8 cellular contexts compared by ENCODE assay signal in genomic region chr3:48273594-48274211, GRCh38. TPM values are rescaled to one million over a fixed set of nuclear protein-coding genes. Genes with fewer than 3 reads are reported as not detected.
DNase-seq lines count a peak whose midpoint lies in the region; ATAC-seq and TF ChIP-seq lines count a peak whose summit lies in the region.

No MANE protein-coding gene starts in this region.

- no peaks in the 10 kb centered on the region for H3K4me1 ChIP-seq in colonic mucosa
- no peaks in the 10 kb centered on the region for H3K4me1 ChIP-seq in right lobe of liver

- H3K9ac ChIP-seq in colonic mucosa (ENCODE audit: low read depth in 2 of 2, low read length in 2 of 2) = no peak overlapping the region

- no peak for ATAC-seq in activated CD4-positive, CD25-positive, alpha-beta regulatory T cell treated with anti-CD3 and anti-CD28 coated beads, Interleukin-2, amount 50 U/mL, for 24 hours
- ATAC-seq in right lobe of liver = peak; percentile 82 to 88 (median 86)
- ATAC-seq in HG03196 (IDR thresholded peaks at IDR 0.05; ENCODE audit: unreplicated experiment) = no peak

- peak; percentile 69 for TF ChIP-seq CTCF in colonic mucosa (IDR thresholded peaks at IDR 0.05)
- peak; percentile 72 to 80 (median 76) for TF ChIP-seq CTCF in right lobe of liver (IDR thresholded peaks at IDR 0.05)

- H3K27me3 ChIP-seq in colonic mucosa = no peaks in the 10 kb centered on the region
- no peaks in the 10 kb centered on the region for H3K27me3 ChIP-seq in right lobe of liver

- no peak for TF ChIP-seq POLR2A in right lobe of liver (IDR thresholded peaks at IDR 0.05)

- no peak overlapping the region for H3K27ac ChIP-seq in colonic mucosa
- H3K27ac ChIP-seq in right lobe of liver = no peak overlapping the region

- intact Hi-C loops in colonic mucosa (cut with DNase I) (loop anchor here (2.0 to 10.0 kb wide), 3 partner anchors 131 to 271 kb away; no protein-coding TSS in a partner anchor), right lobe of liver (cut with DNase I) (loop anchor here (5.0 kb wide), 1 partner anchor 164 kb away; no protein-coding TSS in a partner anchor)

- 11% methylated on average over 7 of the region's 9 CpGs for WGBS in right lobe of liver (ENCODE audit: insufficient coverage, low coverage, low lambda C conversion rate, missing lambda C conversion rate)

- no peaks in the 10 kb centered on the region for H3K9me3 ChIP-seq in colonic mucosa
- no peaks in the 10 kb centered on the region for H3K9me3 ChIP-seq in right lobe of liver

- H3K36me3 ChIP-seq in colonic mucosa (no peaks in the 10 kb centered on the region), right lobe of liver (no peaks in the 10 kb centered on the region)

- peak; percentile 14 for DNase-seq in activated CD4-positive, CD25-positive, alpha-beta regulatory T cell treated with anti-CD3 and anti-CD28 coated beads, Interleukin-2, amount 50 U/mL, for 16 hours (ENCODE audit: low read depth, low spot score)
- DNase-seq in NCI-H2029 (lab: John Stamatoyannopoulos, UW) (peak; percentile 34), colonic mucosa (peak; percentile 74), right lobe of liver (peak in 2 of 3 donors; percentile 31 to 60)
- DNase-seq in activated CD4-positive, alpha-beta T cell treated with anti-CD3 and anti-CD28 coated beads for 1 hour = peak; percentile 32
- DNase-seq in stimulated activated CD8-positive, alpha-beta memory T cell treated with anti-CD3 and anti-CD28 coated beads, Interleukin-15, amount 100 ng/mL, for 1 hour (ENCODE audit: low read depth) = peak; percentile 22

- H3K4me3 ChIP-seq in colonic mucosa (no peak overlapping the region), right lobe of liver (no peak overlapping the region)

RNA-seq across cellular contexts. Expression of gene NME6, which starts 27.5 kb away (rescaled TPM):
- total RNA-seq in colonic mucosa (10 to 100 TPM; 23.1 to 34.9 TPM), right lobe of liver (10 to 100 TPM in 5 of 6 experiments, 1 to 10 TPM in 1; 9.4 to 19.2 (median 13.5) TPM)

RNA-seq across cellular contexts. Expression of gene ZNF589, which starts 32.8 kb away (rescaled TPM):
- total RNA-seq in colonic mucosa (10 to 100 TPM in 1 of 2 donors, 1 to 10 TPM in 1; 5.2 to 11.2 TPM), right lobe of liver (1 to 10 TPM; 2.2 to 3.6 (median 2.5) TPM)

RNA-seq across cellular contexts. Expression of gene CAMP, which starts 50.4 kb away (rescaled TPM):
- total RNA-seq in colonic mucosa (not detected), right lobe of liver (under 1 TPM in 2 of 6 experiments, not detected in 4; 0.46 to 0.50 TPM)

RNA-seq across cellular contexts. Expression of gene SPINK8, which starts 59.8 kb away (rescaled TPM):
- total RNA-seq in colonic mucosa (not detected), right lobe of liver (not detected)

Comparison
In these comparisons a context has a peak if more than half of its experiments do, and no peak if none do; other contexts are left out.
1. DNase-seq: peak in every context shown above with its lines; median percentile 74 in colonic mucosa; 46 in right lobe of liver; 34 in NCI-H2029; 32 in activated CD4-positive, alpha-beta T cell treated with anti-CD3 and anti-CD28 coated beads for 1 hour; 22 in stimulated activated CD8-positive, alpha-beta memory T cell treated with anti-CD3 and anti-CD28 coated beads, Interleukin-15, amount 100 ng/mL, for 1 hour; 14 in activated CD4-positive, CD25-positive, alpha-beta regulatory T cell treated with anti-CD3 and anti-CD28 coated beads, Interleukin-2, amount 50 U/mL, for 16 hours.
2. ATAC-seq: peak in right lobe of liver (4 of 4); none in activated CD4-positive, CD25-positive, alpha-beta regulatory T cell treated with anti-CD3 and anti-CD28 coated beads, Interleukin-2, amount 50 U/mL, for 24 hours (0 of 2) and HG03196 (single experiment).